21 cellular contexts compared by ENCODE assay signal in the genomic region with DNA sequence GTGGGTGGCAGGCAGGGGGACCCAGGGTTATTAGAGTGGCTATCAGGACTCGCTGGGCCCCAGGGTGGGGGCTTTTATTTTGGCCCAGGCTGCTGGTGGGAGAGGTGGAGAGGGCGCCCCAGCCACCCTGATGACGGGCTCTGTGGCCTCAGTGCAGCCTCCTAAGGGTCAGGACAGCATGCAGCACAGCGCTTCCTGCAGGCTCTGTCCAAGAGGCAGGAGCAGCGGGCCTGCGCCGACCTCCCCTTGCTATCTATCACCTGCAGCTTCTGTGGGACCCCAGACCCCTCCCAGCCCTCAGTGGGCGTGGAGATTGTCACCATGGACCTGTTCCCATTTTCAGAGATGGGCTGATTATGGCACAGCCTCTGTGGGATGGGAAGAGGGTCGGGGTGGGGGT. TPM values are rescaled to one million over a fixed set of nuclear protein-coding genes. Genes with fewer than 3 reads are reported as not detected.
DNase-seq lines count a peak whose midpoint lies in the region; ATAC-seq and TF ChIP-seq lines count a peak whose summit lies in the region.
"Had no signal": no experiment of that assay in that cellular context is flagged by ENCODE, and none has a peak within 500 bp of the region (broad histone marks: within the 10 kb centered on the region; RNA-seq: fewer than 3 reads in every experiment).

No MANE protein-coding gene starts in this region.

- H4K20me1 ChIP-seq in HCT116 (ENCODE audit: insufficient read depth): peaks cover 3% of the 10 kb centered on the region; the same call in 1 of the 2 replicates

- POLR2A ChIA-PET in HCT116 (lab: Charles Lee): no interaction called here

- no peak overlapping the region for H3K9ac ChIP-seq in HCT116 (ENCODE audit: low read length)
- H3K9ac ChIP-seq: parathyroid adenoma had no signal

- TF ChIP-seq RAD21 in HCT116 (IDR thresholded peaks at IDR 0.05; ENCODE audit: low read depth): no peak

- RAD21 ChIA-PET in HCT116 (lab: Charles Lee; ENCODE audit: low non-redundant PET in 1 of 2, low total read pairs in 2 of 2, uncharacterized antibody in 2 of 2, unreplicated experiment in 2 of 2): no interaction called here

- TF ChIP-seq CTCF in HCT116 (IDR thresholded peaks at IDR 0.05 in 2 of 3, conservative IDR thresholded peaks at IDR 0.05 in 1 of 3; ENCODE audit: borderline replicate concordance in 1 of 3, insufficient read depth in 1 of 3, low read depth in 2 of 3, low read length in 2 of 3) (no peak), ovary (IDR thresholded peaks at IDR 0.05) (no peak), thoracic aorta (IDR thresholded peaks at IDR 0.05) (no peak)

- H3K36me3 ChIP-seq in HCT116 (ENCODE audit: control insufficient read depth in 1 of 2, insufficient read depth in 2 of 2, low read length in 2 of 2) (peaks cover 21 to 47% of the 10 kb centered on the region in 2 experiments; a peak in 3 of 4 replicates), ovary (no peaks in the 10 kb centered on the region), thoracic aorta (peaks cover 42% of the 10 kb centered on the region)

- H3K9me2 ChIP-seq in HCT116 (ENCODE audit: insufficient read depth): no peaks in the 10 kb centered on the region

- H3K27me3 ChIP-seq in HCT116 (ENCODE audit: insufficient read depth, low read length): no peaks in the 10 kb centered on the region
- H3K27me3 ChIP-seq in ovary: no peaks in the 10 kb centered on the region
- no peaks in the 10 kb centered on the region for H3K27me3 ChIP-seq in thoracic aorta (replicated peaks; ENCODE audit: insufficient read depth)
- H3K27me3 ChIP-seq: right lobe of liver had no signal

- no peak for DNase-seq in HCT116 (ENCODE audit: low read depth, low spot score)
- DNase-seq in ovary: peak in 1 of 5 donors; percentile 44
- no peak for DNase-seq in thoracic aorta (ENCODE audit: low spot score)
- no peak for DNase-seq in kidney glomerular epithelial cell (lab: John Stamatoyannopoulos, UW)
- no peak for DNase-seq in islet precursor cell
- no peak for DNase-seq in HuH-7 (ENCODE audit: low spot score)
- DNase-seq: activated naive CD8-positive, alpha-beta T cell treated with anti-CD3 and anti-CD28 coated beads for 36 hours; effector CD4-positive, alpha-beta T cell; erythroblast; mucosa of descending colon; NCI-H1105 treated with DMSO at 0.1 percent for 48 hours; NCI-H2029; NCI-H226; right lobe of liver; stimulated activated CD4-positive, alpha-beta T cell treated with anti-CD3 and anti-CD28 coated beads, Interleukin-15, amount 100 ng/mL, for 24 hours; stimulated activated naive CD8-positive, alpha-beta T cell treated with anti-CD3 and anti-CD28 coated beads, Interleukin-15, amount 100 ng/mL, for 72 hours; T1000 had no signal

- TF ChIP-seq POLR2A in HCT116 (IDR thresholded peaks at IDR 0.05; ENCODE audit: borderline replicate concordance, extremely low read depth, insufficient read depth, insufficient read length) (no peak), ovary (IDR thresholded peaks at IDR 0.05) (no peak)

- TF ChIP-seq EP300 in ovary (IDR thresholded peaks at IDR 0.05): no peak

- peaks cover 88% of the 10 kb centered on the region for H3K79me2 ChIP-seq in HCT116 (ENCODE audit: insufficient read depth, low read length)

- H3K9me3 ChIP-seq in HCT116 (ENCODE audit: control insufficient read depth in 1 of 2, insufficient read depth in 1 of 2, low read depth in 1 of 2, low read length in 2 of 2): no peaks in the 10 kb centered on the region
- no peaks in the 10 kb centered on the region for H3K9me3 ChIP-seq in ovary
- H3K9me3 ChIP-seq in thoracic aorta: no peaks in the 10 kb centered on the region
- H3K9me3 ChIP-seq: HAP-1, mucosa of descending colon, right lobe of liver had no signal

- intact Hi-C loops in HCT116 (cut with micrococcal nuclease): no loop called here
- intact Hi-C loops in ovary (cut with DNase I): no loop called here

- H3K4me1 ChIP-seq in HCT116 (ENCODE audit: control insufficient read depth in 1 of 2, insufficient read depth in 2 of 2, low read length in 2 of 2) (no peaks in the 10 kb centered on the region), ovary (ENCODE audit: insufficient read depth) (peaks cover 52% of the 10 kb centered on the region), thoracic aorta (ENCODE audit: control insufficient read depth in 1 of 2, low read depth in 2 of 2) (peaks cover 30 to 96% of the 10 kb centered on the region in 2 donors)
- H3K4me1 ChIP-seq: HAP-1, parathyroid adenoma, right lobe of liver had no signal

- no peak overlapping the region for H2AFZ ChIP-seq in HCT116 (ENCODE audit: low read depth, low read length, poor library complexity, severe bottlenecking)
- H2AFZ ChIP-seq: parathyroid adenoma had no signal

- ATAC-seq in HCT116 (no peak), thoracic aorta (ENCODE audit: insufficient number of reproducible peaks, low FRiP score, low read depth) (no peak)
- ATAC-seq: mucosa of descending colon; right lobe of liver; Right ventricle myocardium inferior; stimulated activated naive CD8-positive, alpha-beta T cell treated with anti-CD3 and anti-CD28 coated beads, Interleukin-15, amount 100 ng/mL, for 72 hours had no signal

- CTCF ChIA-PET in HCT116 (lab: Charles Lee): no interaction called here

- BruUV-seq in HCT116 (replicated peaks; lab: Mats Ljungman, UMichigan): no TSS peak

- peak overlapping the region; percentile 32; the same call in 1 of the 2 replicates for H3K27ac ChIP-seq in HCT116 (ENCODE audit: low read depth, low read length)
- H3K27ac ChIP-seq in cingulate gyrus (ENCODE audit: low read depth, low read length): peak overlapping the region; percentile 54
- peak overlapping the region; percentile 45 to 88 for H3K27ac ChIP-seq in ovary
- peak overlapping the region; percentile 43 to 60 for H3K27ac ChIP-seq in thoracic aorta
- H3K27ac ChIP-seq: parathyroid adenoma, right lobe of liver had no signal

- H3K4me3 ChIP-seq in HCT116 (replicated peaks in 1 of 2; ENCODE audit: low read depth in 1 of 2, low read length in 2 of 2) (no peak overlapping the region), ovary (no peak overlapping the region), thoracic aorta (no peak overlapping the region)
- H3K4me3 ChIP-seq: HAP-1, mucosa of descending colon, right lobe of liver had no signal

- 59 to 77% (median 61%) methylated on average over 7 to 9 of the region's 9 CpGs for whole genome bisulfite sequencing in ovary, 3 donors

- H3K4me2 ChIP-seq in HCT116 (ENCODE audit: low read length): no peak overlapping the region

TF ChIP-seq in HCT116, 20 proteins besides CTCF, POLR2A, EP300 and RAD21 (continues in another document):
- no peak for TF ChIP-seq EZH2phosphoT487 (IDR thresholded peaks at IDR 0.05; ENCODE audit: borderline replicate concordance)
- no peak for TF ChIP-seq YY1 (IDR thresholded peaks at IDR 0.05; ENCODE audit: extremely low read depth, insufficient replicate concordance, low read depth, low read length)
- TF ChIP-seq SP1 (IDR thresholded peaks at IDR 0.05; ENCODE audit: low read depth): no peak
- no peak for TF ChIP-seq CEBPB (IDR thresholded peaks at IDR 0.05; ENCODE audit: low read depth)
- TF ChIP-seq EGR1 (IDR thresholded peaks at IDR 0.05; ENCODE audit: low read depth): no peak
- TF ChIP-seq, protein P1, sequence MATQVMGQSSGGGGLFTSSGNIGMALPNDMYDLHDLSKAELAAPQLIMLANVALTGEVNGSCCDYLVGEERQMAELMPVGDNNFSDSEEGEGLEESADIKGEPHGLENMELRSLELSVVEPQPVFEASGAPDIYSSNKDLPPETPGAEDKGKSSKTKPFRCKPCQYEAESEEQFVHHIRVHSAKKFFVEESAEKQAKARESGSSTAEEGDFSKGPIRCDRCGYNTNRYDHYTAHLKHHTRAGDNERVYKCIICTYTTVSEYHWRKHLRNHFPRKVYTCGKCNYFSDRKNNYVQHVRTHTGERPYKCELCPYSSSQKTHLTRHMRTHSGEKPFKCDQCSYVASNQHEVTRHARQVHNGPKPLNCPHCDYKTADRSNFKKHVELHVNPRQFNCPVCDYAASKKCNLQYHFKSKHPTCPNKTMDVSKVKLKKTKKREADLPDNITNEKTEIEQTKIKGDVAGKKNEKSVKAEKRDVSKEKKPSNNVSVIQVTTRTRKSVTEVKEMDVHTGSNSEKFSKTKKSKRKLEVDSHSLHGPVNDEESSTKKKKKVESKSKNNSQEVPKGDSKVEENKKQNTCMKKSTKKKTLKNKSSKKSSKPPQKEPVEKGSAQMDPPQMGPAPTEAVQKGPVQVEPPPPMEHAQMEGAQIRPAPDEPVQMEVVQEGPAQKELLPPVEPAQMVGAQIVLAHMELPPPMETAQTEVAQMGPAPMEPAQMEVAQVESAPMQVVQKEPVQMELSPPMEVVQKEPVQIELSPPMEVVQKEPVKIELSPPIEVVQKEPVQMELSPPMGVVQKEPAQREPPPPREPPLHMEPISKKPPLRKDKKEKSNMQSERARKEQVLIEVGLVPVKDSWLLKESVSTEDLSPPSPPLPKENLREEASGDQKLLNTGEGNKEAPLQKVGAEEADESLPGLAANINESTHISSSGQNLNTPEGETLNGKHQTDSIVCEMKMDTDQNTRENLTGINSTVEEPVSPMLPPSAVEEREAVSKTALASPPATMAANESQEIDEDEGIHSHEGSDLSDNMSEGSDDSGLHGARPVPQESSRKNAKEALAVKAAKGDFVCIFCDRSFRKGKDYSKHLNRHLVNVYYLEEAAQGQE (IDR thresholded peaks at IDR 0.05; ENCODE audit: low read depth): no peak
- TF ChIP-seq ZFX (IDR thresholded peaks at IDR 0.05): no peak
- TF ChIP-seq, protein P2, sequence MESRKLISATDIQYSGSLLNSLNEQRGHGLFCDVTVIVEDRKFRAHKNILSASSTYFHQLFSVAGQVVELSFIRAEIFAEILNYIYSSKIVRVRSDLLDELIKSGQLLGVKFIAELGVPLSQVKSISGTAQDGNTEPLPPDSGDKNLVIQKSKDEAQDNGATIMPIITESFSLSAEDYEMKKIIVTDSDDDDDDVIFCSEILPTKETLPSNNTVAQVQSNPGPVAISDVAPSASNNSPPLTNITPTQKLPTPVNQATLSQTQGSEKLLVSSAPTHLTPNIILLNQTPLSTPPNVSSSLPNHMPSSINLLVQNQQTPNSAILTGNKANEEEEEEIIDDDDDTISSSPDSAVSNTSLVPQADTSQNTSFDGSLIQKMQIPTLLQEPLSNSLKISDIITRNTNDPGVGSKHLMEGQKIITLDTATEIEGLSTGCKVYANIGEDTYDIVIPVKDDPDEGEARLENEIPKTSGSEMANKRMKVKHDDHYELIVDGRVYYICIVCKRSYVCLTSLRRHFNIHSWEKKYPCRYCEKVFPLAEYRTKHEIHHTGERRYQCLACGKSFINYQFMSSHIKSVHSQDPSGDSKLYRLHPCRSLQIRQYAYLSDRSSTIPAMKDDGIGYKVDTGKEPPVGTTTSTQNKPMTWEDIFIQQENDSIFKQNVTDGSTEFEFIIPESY (IDR thresholded peaks at IDR 0.05; ENCODE audit: extremely low read depth, insufficient replicate concordance, low read length): no peak
- TF ChIP-seq TCF7L2 (IDR thresholded peaks at IDR 0.05; ENCODE audit: borderline replicate concordance, extremely low read depth, insufficient read depth, insufficient read length): no peak
- TF ChIP-seq EZH2 (IDR thresholded peaks at IDR 0.05): no peak
- no peak for TF ChIP-seq CBX3 (IDR thresholded peaks at IDR 0.05; ENCODE audit: low read depth)

RNA-seq across cellular contexts. Expression of a gene that starts 54.3 kb away (rescaled TPM):
- total RNA-seq in HCT116 (2021; ENCODE audit: unreplicated experiment) (14.5 TPM), ovary (10 to 100 TPM in 6 of 7 donors, 1 to 10 TPM in 1; 9.7 to 41.0 (median 34.0) TPM), thoracic aorta (10 to 100 TPM; 21.9 to 67.8 TPM)
- polyA plus RNA-seq in HCT116 (2012): 4.8 and 5.6 TPM in 2 replicates
- polyA plus RNA-seq in ovary: 10 to 100 TPM; 12.8 to 16.0 TPM
